ENCODE assay signal across 24 cellular contexts in genomic region chr2:217283505-217283904, GRCh38.
"Had no signal": no experiment of that assay in that cellular context is flagged by ENCODE, and none has a peak within 500 bp of the region (broad histone marks: within the 10 kb centered on the region; RNA-seq: fewer than 3 reads in every experiment).

No MANE protein-coding gene starts in this region.

- H3K27ac ChIP-seq: ascending aorta, colonic mucosa, dorsolateral prefrontal cortex, thoracic aorta, upper lobe of left lung had no signal

- H3K36me3 Mint-ChIP-seq: natural killer cell had no signal

- H3K4me3 ChIP-seq: ascending aorta, colonic mucosa, dorsolateral prefrontal cortex, thoracic aorta, upper lobe of left lung had no signal

- H3K9me3 Mint-ChIP-seq: effector memory CD8-positive, alpha-beta T cell had no signal

- H3K27me3 Mint-ChIP-seq: effector memory CD8-positive, alpha-beta T cell; progenitor cell of endocrine pancreas had no signal

- H3K27me3 ChIP-seq: ascending aorta, colonic mucosa, dorsolateral prefrontal cortex, upper lobe of left lung had no signal

- H3K4me1 ChIP-seq: colonic mucosa, upper lobe of left lung had no signal

- H3K4me1 Mint-ChIP-seq: natural killer cell; stimulated activated naive B cell treated with anti-CD40 and anti-IgM and Interleukin-4, amounts not matched to agents 10 μg/mL and 1 μg/mL and 100 μg/mL, for 72 hours had no signal

- H3K27ac Mint-ChIP-seq: activated naive CD4-positive, alpha-beta T cell treated with anti-CD3 and anti-CD28 coated beads, Interleukin-2, amount 50 U/mL, for 72 hours; effector memory CD8-positive, alpha-beta T cell; natural killer cell; progenitor cell of endocrine pancreas; stimulated activated naive B cell treated with anti-CD40 and anti-IgM and Interleukin-4, amounts not matched to agents 10 μg/mL and 1 μg/mL and 100 μg/mL, for 72 hours; WTC11 had no signal

- H3K4me3 Mint-ChIP-seq: effector memory CD8-positive, alpha-beta T cell; natural killer cell; stimulated activated naive B cell treated with anti-CD40 and anti-IgM and Interleukin-4, amounts not matched to agents 10 μg/mL and 1 μg/mL and 100 μg/mL, for 72 hours; WTC11 had no signal

- H3K9me3 ChIP-seq: ascending aorta, colonic mucosa, thoracic aorta, upper lobe of left lung had no signal

- H3K36me3 ChIP-seq: ascending aorta, colonic mucosa, thoracic aorta, upper lobe of left lung had no signal

- DNase-seq: activated T-cell treated with anti-CD3 and anti-CD28 coated beads, Interleukin-2, amount 50 U/mL, for 1 hour; colonic mucosa; dorsolateral prefrontal cortex; effector memory CD8-positive, alpha-beta T cell; kidney; mammary epithelial cell; midbrain; natural killer cell; retina; stimulated activated CD4-positive, alpha-beta T cell treated with anti-CD3 and anti-CD28 coated beads, Interleukin-15, amount 100 ng/mL, for 24 hours; stimulated activated CD8-positive, alpha-beta memory T cell treated with anti-CD3 and anti-CD28 coated beads, Interleukin-4, amount 100 ng/mL, for 48 hours; stimulated activated naive B cell treated with anti-CD40 and anti-IgM and Interleukin-4, amounts not matched to agents 10 μg/mL and 1 μg/mL and 100 μg/mL, for 72 hours; T-helper 1 cell; T-helper 9 cell; upper lobe of left lung had no signal

- FAIRE-seq: bronchial epithelial cell, endothelial cell of umbilical vein, kidney had no signal

- ATAC-seq: activated naive CD4-positive, alpha-beta T cell treated with anti-CD3 and anti-CD28 coated beads, Interleukin-2, amount 50 U/mL, for 72 hours; effector memory CD8-positive, alpha-beta T cell; esophagus mucosa; left lobe of liver; natural killer cell; stimulated activated naive B cell treated with anti-CD40 and anti-IgM and Interleukin-4, amounts not matched to agents 10 μg/mL and 1 μg/mL and 100 μg/mL, for 72 hours; WTC11 had no signal
